Comparison of ENCODE assay signal across 10 cellular contexts in the genomic region with DNA sequence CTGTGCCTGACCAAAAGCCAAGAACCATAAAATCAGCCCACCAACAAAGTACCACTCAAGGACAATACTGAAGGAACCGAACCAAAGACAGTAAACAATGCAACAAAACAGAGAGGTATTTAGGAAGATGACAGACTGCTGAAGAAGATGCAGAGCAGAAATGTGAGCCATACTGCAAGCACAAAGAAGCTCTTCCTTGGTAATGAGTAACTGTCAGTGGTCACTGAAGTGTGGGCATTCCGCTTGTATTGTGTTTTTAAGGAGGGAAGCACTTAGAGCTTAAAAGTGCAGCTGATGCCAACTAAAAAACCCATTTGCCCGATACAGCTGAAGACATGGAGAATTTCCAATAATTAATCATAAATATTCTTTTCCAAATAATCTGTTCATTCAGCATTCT.
"Had no signal": no experiment of that assay in that cellular context is flagged by ENCODE, and none has a peak within 500 bp of the region (broad histone marks: within the 10 kb centered on the region; RNA-seq: fewer than 3 reads in every experiment).

No MANE protein-coding gene starts in this region.

- H3K9me3 ChIP-seq: esophagus muscularis mucosa, ovary, sigmoid colon had no signal

- H3K27me3 ChIP-seq: esophagus muscularis mucosa, ovary, sigmoid colon had no signal

- DNase-seq: activated CD4-positive, alpha-beta T cell treated with anti-CD3 and anti-CD28 coated beads, Interleukin-2, amount 50 U/mL, for 48 hours; activated gamma-delta T cell; effector CD4-positive, alpha-beta T cell; midbrain; ovary; sigmoid colon; stimulated activated naive B cell treated with anti-CD40 and anti-IgM and Interleukin-4, amounts not matched to agents 10 μg/mL and 1 μg/mL and 100 μg/mL, for 72 hours had no signal

- H3K27ac ChIP-seq: esophagus muscularis mucosa, ovary, sigmoid colon had no signal

- ATAC-seq: activated naive CD4-positive, alpha-beta T cell treated with anti-CD3 and anti-CD28 coated beads, Interleukin-2, amount 50 U/mL, for 72 hours; left lobe of liver; stimulated activated naive B cell treated with anti-CD40 and anti-IgM and Interleukin-4, amounts not matched to agents 10 μg/mL and 1 μg/mL and 100 μg/mL, for 72 hours had no signal

- H3K36me3 ChIP-seq: esophagus muscularis mucosa, ovary, sigmoid colon had no signal

- H3K4me3 ChIP-seq: esophagus muscularis mucosa, ovary, sigmoid colon had no signal
